ENCODE assay signal across 36 cellular contexts in genomic region chr3:141714671-141715070, GRCh38. TPM values are rescaled to one million over a fixed set of nuclear protein-coding genes. Genes with fewer than 3 reads are reported as not detected.
"Had no signal": no experiment of that assay in that cellular context is flagged by ENCODE, and none has a peak within 500 bp of the region (broad histone marks: within the 10 kb centered on the region; RNA-seq: fewer than 3 reads in every experiment).

No MANE protein-coding gene starts in this region.

- H3K27me3 ChIP-seq: adrenal gland, ascending aorta, body of pancreas, brain microvascular endothelial cell, breast epithelium, cardiac muscle cell had no signal

- H3K9me3 ChIP-seq: adrenal gland, ascending aorta, body of pancreas had no signal

- FAIRE-seq: astrocyte, bronchial epithelial cell had no signal

- H3K4me3 ChIP-seq: adrenal gland, ascending aorta, body of pancreas, breast epithelium, cardiac muscle cell had no signal

- DNase-seq: activated effector memory CD4-positive, alpha-beta T cell treated with anti-CD3 and anti-CD28 coated beads, Interleukin-2, amount 50 U/mL, for 16 hours; activated effector memory CD4-positive, alpha-beta T cell treated with Interleukin-2 at 50 U/mL for 16 hours; activated gamma-delta T cell; activated gamma-delta T cell treated with Interleukin-2 at 50 U/mL for 16 hours; activated naive CD4-positive, alpha-beta T cell; activated naive CD4-positive, alpha-beta T cell treated with anti-CD3 and anti-CD28 coated beads for 36 hours; activated naive CD4-positive, alpha-beta T cell treated with anti-CD3 and anti-CD28 coated beads, Interleukin-2, amount 10 ng/mL, durations not matched to agents 7 days and 5 days; activated naive CD4-positive, alpha-beta T cell treated with anti-CD3 and anti-CD28 coated beads, Interleukin-2, amount 50 U/mL, for 16 hours; activated naive CD4-positive, alpha-beta T cell treated with Interleukin-2 at 50 U/mL for 16 hours; activated naive CD8-positive, alpha-beta T cell treated with anti-CD3 and anti-CD28 coated beads for 36 hours; activated naive CD8-positive, alpha-beta T cell treated with anti-CD3 and anti-CD28 coated beads, Interleukin-2, amount 10 ng/mL, durations not matched to agents 7 days and 5 days; activated naive CD8-positive, alpha-beta T cell treated with anti-CD3 and anti-CD28 coated beads, Interleukin-2, amount 50 U/mL, for 24 hours; activated T-cell treated with anti-CD3 and anti-CD28 coated beads, Interleukin-2, amount 50 U/mL, for 1 hour; activated T-cell treated with anti-CD3 and anti-CD28 coated beads, Interleukin-2, amount 50 U/mL, for 24 hours; activated T-cell treated with anti-CD3 and anti-CD28 coated beads, Interleukin-2, amount 50 U/mL, for 4 hours; activated T-cell treated with anti-CD3 and anti-CD28 coated beads, Interleukin-2, amount 50 U/mL, for 48 hours; activated T-cell treated with anti-CD3 and anti-CD28 coated beads, Interleukin-2, amount 50 U/mL, for 72 hours; adrenal gland; amniotic stem cell; amygdala; anterior cingulate cortex; aorta; body of pancreas; brain microvascular endothelial cell; central memory CD4-positive, alpha-beta T cell; cerebellar nuclear complex had no signal

- H3K36me3 ChIP-seq: adrenal gland, ascending aorta, brain microvascular endothelial cell, breast epithelium, cardiac muscle cell had no signal

- H3K27ac ChIP-seq: adrenal gland, ascending aorta, body of pancreas, brain microvascular endothelial cell, breast epithelium, cardiac muscle cell had no signal

- ATAC-seq: activated naive CD4-positive, alpha-beta T cell treated with anti-CD3 and anti-CD28 coated beads, Interleukin-2, amount 50 U/mL, for 72 hours; activated naive CD8-positive, alpha-beta T cell treated with anti-CD3 and anti-CD28 coated beads, Interleukin-2, amount 50 U/mL, for 24 hours; activated T-cell treated with anti-CD3 and anti-CD28 coated beads, Interleukin-2, amount 50 U/mL, for 4 hours; activated T-cell treated with anti-CD3 and anti-CD28 coated beads, Interleukin-2, amount 50 U/mL, for 72 hours; activated T-helper 17 cell treated with anti-CD3 and anti-CD28 coated beads, Interleukin-2, amount 50 U/mL, for 72 hours; body of pancreas had no signal

- H3K4me1 ChIP-seq: body of pancreas, breast epithelium had no signal

RNA-seq across cellular contexts. Expression of gene GRK7, which starts 48.5 kb away (rescaled TPM):
- total RNA-seq: activated naive CD4-positive, alpha-beta T cell treated with anti-CD3 and anti-CD28 coated beads for 36 hours; activated naive CD4-positive, alpha-beta T cell treated with anti-CD3 and anti-CD28 coated beads, Interleukin-2, amount 50 U/mL, for 72 hours; activated naive CD8-positive, alpha-beta T cell treated with anti-CD3 and anti-CD28 coated beads for 36 hours; activated naive CD8-positive, alpha-beta T cell treated with anti-CD3 and anti-CD28 coated beads, Interleukin-2, amount 10 ng/mL, durations not matched to agents 7 days and 5 days; activated T-cell treated with anti-CD3 and anti-CD28 coated beads, Interleukin-2, amount 50 U/mL, for 4 hours; activated T-cell treated with anti-CD3 and anti-CD28 coated beads, Interleukin-2, amount 50 U/mL, for 72 hours; activated T-helper 1 cell treated with anti-CD3 and anti-CD28 coated beads, Interleukin-12 subunit alpha, Interleukin-12 subunit beta, Interleukin-2, Interleukin-4 antibody, amounts not matched to agents 30 ng/mL and 10 ng/mL and 1 ng/mL, durations not matched to agents 14 hours and 24 hours and 36 hours; activated T-helper 2 cell treated with anti-CD3 and anti-CD28 coated beads, Interferon-gamma antibody, Interleukin-2, Interleukin-4, amounts not matched to agents 10 μg/mL and 5 μg/mL and 100 μg/mL, durations not matched to agents 14 hours and 24 hours and 36 hours; ascending aorta; astrocyte; body of pancreas; bronchial epithelial cell; cardiac muscle cell; chondrocyte had no signal
- polyA plus RNA-seq: aorta, cardiac muscle cell had no signal
